In genomic region chr12:105334568-105334967, GRCh38 we compare ENCODE assay signal across 16 cellular contexts. TPM values are rescaled to one million over a fixed set of nuclear protein-coding genes. Genes with fewer than 3 reads are reported as not detected.
A peak's percentile ranks its signal among the peaks of the same experiment; 100 is the strongest.
DNase-seq lines count a peak whose midpoint lies in the region; ATAC-seq and TF ChIP-seq lines count a peak whose summit lies in the region.
"Had no signal": no experiment of that assay in that cellular context is flagged by ENCODE, and none has a peak within 500 bp of the region (broad histone marks: within the 10 kb centered on the region; RNA-seq: fewer than 3 reads in every experiment).

No MANE protein-coding gene starts in this region.

- no peak overlapping the region for H4K5ac ChIP-seq in mesendoderm (ENCODE audit: low read length)

- H2BK15ac ChIP-seq in mesendoderm (replicated peaks; ENCODE audit: low read depth): no peak overlapping the region

- H3K4me1 ChIP-seq in DND-41 (ENCODE audit: insufficient read depth, low read length) (peaks cover 71% of the 10 kb centered on the region), mesendoderm (ENCODE audit: control insufficient read depth, low read depth, low read length) (peaks cover 8% of the 10 kb centered on the region), spleen (peaks cover 5 to 46% (median 22%) of the 10 kb centered on the region in 6 donors)

- H3K4me2 ChIP-seq in DND-41 (ENCODE audit: insufficient read depth, low read length) (peak overlapping the region; percentile 69), mesendoderm (ENCODE audit: low read length) (no peak overlapping the region)

- peaks cover 6% of the 10 kb centered on the region for H3K79me1 ChIP-seq in mesendoderm (ENCODE audit: low read length)

- H3K36me3 ChIP-seq in DND-41 (ENCODE audit: insufficient read depth, low read length) (peaks cover 27% of the 10 kb centered on the region), mesendoderm (ENCODE audit: control insufficient read depth, insufficient read depth, low read length) (no peaks in the 10 kb centered on the region), spleen (no peaks in the 10 kb centered on the region)

- no peak overlapping the region for H3K56ac ChIP-seq in mesendoderm (ENCODE audit: low read length)

- H3K4me3 Mint-ChIP-seq in chondrocyte (ENCODE audit: unreplicated experiment): peak overlapping the region; percentile 55
- H3K4me3 Mint-ChIP-seq in stimulated activated memory B cell treated with anti-CD40 and anti-IgM and Interleukin-4, amounts not matched to agents 10 μg/mL and 1 μg/mL and 100 μg/mL, for 72 hours: no peak overlapping the region
- H3K4me3 Mint-ChIP-seq in naive thymus-derived CD8-positive, alpha-beta T cell: no peak overlapping the region
- H3K4me3 Mint-ChIP-seq: WTC11 had no signal

- no peak overlapping the region for H3K9ac ChIP-seq in DND-41 (ENCODE audit: low read depth, low read length)
- H3K9ac ChIP-seq in mesendoderm (ENCODE audit: low read length): no peak overlapping the region

- H3K4ac ChIP-seq in mesendoderm (ENCODE audit: low read depth, low read length): no peak overlapping the region

- no CpG with 5 or more reads among the region's 4 CpGs for WGBS in mesendoderm (ENCODE audit: extremely low coverage, insufficient coverage, low lambda C conversion rate)
- WGBS in spleen, 5 donors: 88 to 95% (median 91%) methylated on average over 4 of the region's 4 CpGs

- TF ChIP-seq CTCF in DND-41 (IDR thresholded peaks at IDR 0.05; ENCODE audit: borderline replicate concordance, extremely low read depth, low read length, poor library complexity, severe bottlenecking) (no peak), chondrocyte (IDR thresholded peaks at IDR 0.05) (no peak), spleen (IDR thresholded peaks at IDR 0.05 in 8 of 11, conservative IDR thresholded peaks at IDR 0.05 in 3 of 11) (no peak)

- no peaks in the 10 kb centered on the region for H3K27me3 Mint-ChIP-seq in chondrocyte (ENCODE audit: low read depth)
- no peaks in the 10 kb centered on the region for H3K27me3 Mint-ChIP-seq in stimulated activated memory B cell treated with anti-CD40 and anti-IgM and Interleukin-4, amounts not matched to agents 10 μg/mL and 1 μg/mL and 100 μg/mL, for 72 hours
- H3K27me3 Mint-ChIP-seq in naive thymus-derived CD8-positive, alpha-beta T cell: peaks cover 0 to 1% (median 0%) of the 10 kb centered on the region in 5 donors

- no peak for TF ChIP-seq POLR2A in spleen (IDR thresholded peaks at IDR 0.05)

- H3K9me3 Mint-ChIP-seq in chondrocyte (ENCODE audit: low read depth): peaks cover 4% of the 10 kb centered on the region
- no peaks in the 10 kb centered on the region for H3K9me3 Mint-ChIP-seq in stimulated activated memory B cell treated with anti-CD40 and anti-IgM and Interleukin-4, amounts not matched to agents 10 μg/mL and 1 μg/mL and 100 μg/mL, for 72 hours
- no peaks in the 10 kb centered on the region for H3K9me3 Mint-ChIP-seq in naive thymus-derived CD8-positive, alpha-beta T cell
- H3K9me3 Mint-ChIP-seq: WTC11 had no signal

- ATAC-seq in DND-41 (ENCODE audit: insufficient read depth, low read depth): no peak
- no peak for ATAC-seq in stimulated activated memory B cell treated with anti-CD40 and anti-IgM and Interleukin-4, amounts not matched to agents 10 μg/mL and 1 μg/mL and 100 μg/mL, for 72 hours
- no peak for ATAC-seq in naive thymus-derived CD8-positive, alpha-beta T cell
- ATAC-seq: HCT116, WTC11 had no signal

- no peaks in the 10 kb centered on the region for H3K9me3 ChIP-seq in DND-41 (ENCODE audit: insufficient read depth, low read length, severe bottlenecking)
- H3K9me3 ChIP-seq in spleen: peaks cover 0 to under 1% (median 0%) of the 10 kb centered on the region in 8 donors

- no peak overlapping the region for H2AFZ ChIP-seq in DND-41 (ENCODE audit: low read depth, low read length)

- no peak for DNase-seq in DND-41
- DNase-seq in M059J (ENCODE audit: low read depth): peak; percentile 34
- no peak for DNase-seq in chondrocyte (ENCODE audit: low spot score)
- peak; percentile 59 for DNase-seq in mesendoderm
- no peak for DNase-seq in stimulated activated CD4-positive, alpha-beta T cell treated with anti-CD3 and anti-CD28 coated beads, Interleukin-2, amount 100 ng/mL, for 24 hours
- DNase-seq in spleen: no peak
- DNase-seq in naive thymus-derived CD8-positive, alpha-beta T cell: no peak
- DNase-seq: activated T-cell treated with anti-CD3 and anti-CD28 coated beads for 4 hours, anterior cingulate cortex, midbrain, NCI-H526, SIG-M5 had no signal

- H3K23ac ChIP-seq in mesendoderm (ENCODE audit: low read length): no peak overlapping the region

- no peak overlapping the region for H2BK5ac ChIP-seq in mesendoderm (ENCODE audit: low read length)

- H3K18ac ChIP-seq in mesendoderm (ENCODE audit: low read length): no peak overlapping the region

- POLR2A ChIA-PET in naive thymus-derived CD8-positive, alpha-beta T cell (lab: Charles Lee): no interaction called here

- peaks cover 84% of the 10 kb centered on the region for H3K4me1 Mint-ChIP-seq in chondrocyte (ENCODE audit: low read depth)
- H3K4me1 Mint-ChIP-seq in stimulated activated memory B cell treated with anti-CD40 and anti-IgM and Interleukin-4, amounts not matched to agents 10 μg/mL and 1 μg/mL and 100 μg/mL, for 72 hours: peaks cover 41% of the 10 kb centered on the region
- H3K4me1 Mint-ChIP-seq in naive thymus-derived CD8-positive, alpha-beta T cell: peaks cover 40 to 61% (median 43%) of the 10 kb centered on the region in 4 donors

- no peak overlapping the region for H4K8ac ChIP-seq in mesendoderm (ENCODE audit: low read depth, low read length)

- peaks cover 20% of the 10 kb centered on the region; the same call in 1 of the 2 replicates for H4K20me1 ChIP-seq in DND-41 (ENCODE audit: insufficient read depth, low read length)

- H3K79me2 ChIP-seq in DND-41 (ENCODE audit: insufficient read depth, low read length) (peaks cover 87% of the 10 kb centered on the region), mesendoderm (ENCODE audit: control insufficient read depth, insufficient read depth, low read length) (peaks cover 2% of the 10 kb centered on the region)

- H2AK5ac ChIP-seq in mesendoderm (ENCODE audit: low read length): no peak overlapping the region

- H3K27me3 ChIP-seq in DND-41 (ENCODE audit: insufficient read depth, low read length, poor library complexity): no peaks in the 10 kb centered on the region
- H3K27me3 ChIP-seq in mesendoderm (ENCODE audit: insufficient read depth, low read length, poor library complexity): no peaks in the 10 kb centered on the region
- peaks cover 0 to 19% (median 0%) of the 10 kb centered on the region in 7 donors for H3K27me3 ChIP-seq in spleen (replicated peaks in 1 of 7)

- intact Hi-C loops in spleen (cut with DNase I; ENCODE audit: low total_unique reads): no loop called here

- no peak overlapping the region for H3K4me3 ChIP-seq in DND-41 (ENCODE audit: low read depth in 1 of 2, low read length in 2 of 2)
- no peak overlapping the region for H3K4me3 ChIP-seq in mesendoderm (ENCODE audit: low read length)
- H3K4me3 ChIP-seq in spleen: no peak overlapping the region

- H3K27ac Mint-ChIP-seq in chondrocyte (ENCODE audit: unreplicated experiment): peak overlapping the region; percentile 91
- H3K27ac Mint-ChIP-seq in stimulated activated memory B cell treated with anti-CD40 and anti-IgM and Interleukin-4, amounts not matched to agents 10 μg/mL and 1 μg/mL and 100 μg/mL, for 72 hours: no peak overlapping the region
- no peak overlapping the region for H3K27ac Mint-ChIP-seq in naive thymus-derived CD8-positive, alpha-beta T cell
- H3K27ac Mint-ChIP-seq: WTC11 had no signal

- peak overlapping the region; percentile 15 for H3K27ac ChIP-seq in DND-41 (ENCODE audit: low read length)
- no peak overlapping the region for H3K27ac ChIP-seq in mesendoderm (ENCODE audit: low read depth, low read length)
- no peak overlapping the region for H3K27ac ChIP-seq in spleen
- H3K27ac ChIP-seq: C4-2B had no signal

- H3K36me3 Mint-ChIP-seq in chondrocyte (ENCODE audit: low read depth): peaks cover 7% of the 10 kb centered on the region
- peaks cover 6% of the 10 kb centered on the region for H3K36me3 Mint-ChIP-seq in stimulated activated memory B cell treated with anti-CD40 and anti-IgM and Interleukin-4, amounts not matched to agents 10 μg/mL and 1 μg/mL and 100 μg/mL, for 72 hours
- peaks cover 0 to 2% (median 0%) of the 10 kb centered on the region in 3 donors for H3K36me3 Mint-ChIP-seq in naive thymus-derived CD8-positive, alpha-beta T cell
- H3K36me3 Mint-ChIP-seq: WTC11 had no signal

- H2BK120ac ChIP-seq in mesendoderm (ENCODE audit: low read depth, low read length): no peak overlapping the region

RNA-seq across cellular contexts. Expression of gene C12orf75, which starts 4.1 kb away (rescaled TPM):
- 555 and 669 TPM in 2 replicates for total RNA-seq in M059J (2014; rRNA removed; shearing (Covaris generic))
- total RNA-seq in chondrocyte: 189 to 310 TPM (median 286 TPM) in 3 replicates
- polyA plus RNA-seq in mesendoderm (2013, experiment 1 of 2): 18.9 TPM
- polyA plus RNA-seq in mesendoderm (2013, experiment 2 of 2): 19.9 TPM
- 10 to 100 TPM; 12.7 to 33.4 (median 17.6) TPM for total RNA-seq in spleen
- polyA plus RNA-seq in spleen: 10 to 100 TPM; 16.5 to 23.5 (median 20.4) TPM
- 1 to 10 TPM; 6.1 to 6.6 TPM for total RNA-seq in naive thymus-derived CD8-positive, alpha-beta T cell
- 100 to 1,000 TPM in 1 of 3 donors, 10 to 100 TPM in 2; 33.8 to 130 (median 41.9) TPM for polyA plus RNA-seq in naive thymus-derived CD8-positive, alpha-beta T cell

Comparison
In these comparisons a context has a peak if more than half of its experiments do, and no peak if none do; other contexts are left out.
1. DNase-seq: peak in M059J (single experiment) and mesendoderm (single experiment); none in DND-41 (single experiment), chondrocyte (single experiment), stimulated activated CD4-positive, alpha-beta T cell treated with anti-CD3 and anti-CD28 coated beads, Interleukin-2, amount 100 ng/mL, for 24 hours (0 of 2), spleen (single experiment) and naive thymus-derived CD8-positive, alpha-beta T cell (0 of 10).